ENCODE assay signal across 23 cellular contexts in genomic region chr4:81085291-81085690, GRCh38. TPM values are rescaled to one million over a fixed set of nuclear protein-coding genes. Genes with fewer than 3 reads are reported as not detected.
"Had no signal": no experiment of that assay in that cellular context is flagged by ENCODE, and none has a peak within 500 bp of the region (broad histone marks: within the 10 kb centered on the region; RNA-seq: fewer than 3 reads in every experiment).

No MANE protein-coding gene starts in this region.

- H2AFZ ChIP-seq: hepatocyte had no signal

- H3K79me2 ChIP-seq: hepatocyte had no signal

- DNase-seq: activated gamma-delta T cell treated with Interleukin-2 at 50 U/mL for 16 hours; activated T-cell treated with anti-CD3 and anti-CD28 coated beads, Interleukin-2, amount 50 U/mL, for 1 hour; adrenal gland; brain microvascular endothelial cell; esophagus squamous epithelium; foreskin melanocyte; left ventricle myocardium inferior; ovary; psoas muscle; right cardiac atrium; stimulated activated CD4-positive, alpha-beta T cell treated with anti-CD3 and anti-CD28 coated beads, Interleukin-12 subunit alpha, Interleukin-12 subunit beta, amount 100 ng/mL, for 4 hours; stimulated activated CD4-positive, alpha-beta T cell treated with anti-CD3 and anti-CD28 coated beads, Interleukin-4, amount 100 ng/mL, for 4 hours; stimulated activated naive CD8-positive, alpha-beta T cell treated with anti-CD3 and anti-CD28 coated beads, Interleukin-15, Interleukin-2, amounts not matched to agents 100 U/mL and 50 U/mL, for 24 hours; substantia nigra; T-helper 9 cell; thyroid gland had no signal

- H3K27ac ChIP-seq: adrenal gland, ascending aorta, brain microvascular endothelial cell, coronary artery, esophagus squamous epithelium, hepatocyte, left ventricle myocardium inferior, neutrophil, ovary, psoas muscle, thyroid gland had no signal

- H3K9me3 ChIP-seq: adrenal gland, ascending aorta, esophagus squamous epithelium, left ventricle myocardium inferior, neutrophil, ovary, psoas muscle, thyroid gland had no signal

- H3K4me3 ChIP-seq: adrenal gland, ascending aorta, coronary artery, esophagus squamous epithelium, hepatocyte, left ventricle myocardium inferior, ovary, psoas muscle, thyroid gland had no signal

- H3K36me3 ChIP-seq: adrenal gland, ascending aorta, brain microvascular endothelial cell, esophagus squamous epithelium, left ventricle myocardium inferior, neutrophil, ovary, thyroid gland had no signal

- H3K4me1 ChIP-seq: adrenal gland, ascending aorta, esophagus squamous epithelium, left ventricle myocardium inferior, psoas muscle, thyroid gland had no signal

- H3K27me3 ChIP-seq: adrenal gland, ascending aorta, brain microvascular endothelial cell, esophagus squamous epithelium, hepatocyte, neutrophil, ovary, thyroid gland had no signal

- H3K4me2 ChIP-seq: hepatocyte had no signal

RNA-seq across cellular contexts. Expression of gene BMP3, which starts 54.8 kb away (rescaled TPM):
- total RNA-seq: activated naive CD4-positive, alpha-beta T cell treated with anti-CD3 and anti-CD28 coated beads, Interleukin-2, amount 50 U/mL, for 72 hours; ascending aorta; left ventricle myocardium inferior; lung microvascular endothelial cell; right cardiac atrium; T-helper 1 cell treated with Interleukin-12 subunit alpha and Interleukin-12 subunit beta and Interleukin-4 antibody, amounts not matched to agents 30 ng/mL and 1 ng/mL, for 36 hours had no signal
